In the genomic region with DNA sequence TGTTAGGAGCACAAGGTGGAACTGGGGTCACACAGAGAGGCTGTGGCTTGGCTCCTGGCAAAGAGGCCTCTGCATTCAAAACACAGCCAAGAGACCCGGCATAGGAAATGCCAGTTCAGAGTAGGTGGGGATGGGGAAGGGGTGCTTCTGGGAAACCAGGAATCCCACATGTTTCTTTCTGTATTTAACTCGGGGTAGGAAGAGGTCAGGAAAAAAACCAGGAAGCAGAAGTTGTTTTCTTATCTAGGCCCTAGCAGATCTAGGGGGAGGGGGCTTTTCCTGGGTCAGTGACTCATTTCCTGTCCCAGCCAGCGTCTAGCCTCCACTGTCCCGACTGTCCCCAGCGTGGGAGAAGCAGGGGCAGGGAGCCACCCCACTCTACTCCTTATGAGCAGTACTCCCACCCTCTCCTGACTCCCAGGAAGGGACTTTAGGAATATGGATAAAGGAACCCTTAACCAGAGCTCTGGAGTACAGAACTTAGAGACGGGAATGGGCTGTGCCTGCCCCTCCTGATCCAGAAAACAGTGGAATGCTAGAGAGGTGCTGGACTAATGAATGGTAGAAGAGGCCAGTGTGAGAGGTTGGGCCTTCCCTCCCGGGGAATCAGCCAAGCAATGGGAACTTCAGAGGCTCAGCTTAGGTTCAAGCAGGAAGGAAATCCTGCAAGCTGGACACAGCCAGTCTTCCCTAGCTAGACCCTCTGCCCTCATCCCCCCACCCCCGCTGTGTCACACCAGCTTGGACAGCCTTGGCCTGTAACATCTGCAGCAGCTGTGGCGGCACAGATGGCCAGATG, we compare ENCODE assay signal across 8 cellular contexts. TPM values are rescaled to one million over a fixed set of nuclear protein-coding genes. Genes with fewer than 3 reads are reported as not detected.
DNase-seq lines count a peak whose midpoint lies in the region; ATAC-seq and TF ChIP-seq lines count a peak whose summit lies in the region.

No MANE protein-coding gene starts in this region.

- no TSS peak for BruUV-seq in HCT116 (replicated peaks; lab: Mats Ljungman, UMichigan)

- H3K9me2 ChIP-seq in HCT116 (ENCODE audit: insufficient read depth) = no peaks in the 10 kb centered on the region

- no peaks in the 10 kb centered on the region for H3K9me3 Mint-ChIP-seq in neural progenitor cell

- H3K4me3 ChIP-seq in HCT116 (replicated peaks in 1 of 2; ENCODE audit: low read depth in 1 of 2, low read length in 2 of 2) (peak overlapping the region; percentile 17 to 45), fibroblast of lung (replicated peaks in 1 of 4; ENCODE audit: control extremely low read depth in 1 of 4, insufficient read depth in 1 of 4, low read depth in 3 of 4, low read length in 4 of 4) (peak overlapping the region in 1 of 4 experiments; percentile 41), neural progenitor cell (no peak overlapping the region)

- H3K4me2 ChIP-seq in HCT116 (ENCODE audit: low read length) (peak overlapping the region; percentile 87), fibroblast of lung (ENCODE audit: extremely low read depth, insufficient read depth, low read length) (peak overlapping the region; percentile 15), neural progenitor cell (peak overlapping the region; percentile 61)

- peaks cover 43 to 60% of the 10 kb centered on the region in 2 experiments for H3K4me1 ChIP-seq in HCT116 (ENCODE audit: control insufficient read depth in 1 of 2, insufficient read depth in 2 of 2, low read length in 2 of 2)
- H3K4me1 ChIP-seq in fibroblast of lung (ENCODE audit: control insufficient read depth, extremely low read depth, insufficient read depth, low read length) = peaks cover 58% of the 10 kb centered on the region
- peaks cover 36% of the 10 kb centered on the region for H3K4me1 ChIP-seq in neural progenitor cell

- peaks cover 13% of the 10 kb centered on the region for H3F3A ChIP-seq in neural progenitor cell (ENCODE audit: low read depth)

- in situ Hi-C loops in G401 (cut with HindIII; ENCODE audit: low sequenced_read_pairs) = no loop called here

- no peaks in the 10 kb centered on the region for H3K27me3 ChIP-seq in HCT116 (ENCODE audit: insufficient read depth, low read length)
- H3K27me3 ChIP-seq in fibroblast of lung (ENCODE audit: control insufficient read depth, insufficient read depth, low read length) = no peaks in the 10 kb centered on the region
- H3K27me3 ChIP-seq in neural progenitor cell = no peaks in the 10 kb centered on the region

- TF ChIP-seq CTCF in HCT116 (IDR thresholded peaks at IDR 0.05 in 2 of 3, conservative IDR thresholded peaks at IDR 0.05 in 1 of 3; ENCODE audit: borderline replicate concordance in 1 of 3, insufficient read depth in 1 of 3, low read depth in 2 of 3, low read length in 2 of 3) = no peak
- TF ChIP-seq CTCF in fibroblast of lung (conservative IDR thresholded peaks at IDR 0.05 in 1 of 2, IDR thresholded peaks at IDR 0.05 in 1 of 2; ENCODE audit: low read depth in 1 of 2, low read length in 2 of 2) = no peak
- no peak for TF ChIP-seq CTCF in neural progenitor cell (IDR thresholded peaks at IDR 0.05)

- H3K9me3 ChIP-seq in HCT116 (ENCODE audit: control insufficient read depth in 1 of 2, insufficient read depth in 1 of 2, low read depth in 1 of 2, low read length in 2 of 2) = no peaks in the 10 kb centered on the region
- H3K9me3 ChIP-seq in fibroblast of lung (ENCODE audit: control insufficient read depth, insufficient read depth, low read depth, low read length) = no peaks in the 10 kb centered on the region
- H3K9me3 ChIP-seq in neural progenitor cell (ENCODE audit: low read depth) = no peaks in the 10 kb centered on the region

- ATAC-seq in HCT116 (peak; percentile 45), GM18519 (IDR thresholded peaks at IDR 0.05; ENCODE audit: low FRiP score, unreplicated experiment) (no peak), GM18505 (IDR thresholded peaks at IDR 0.05; ENCODE audit: unreplicated experiment) (no peak)

- H3K79me2 ChIP-seq in HCT116 (ENCODE audit: insufficient read depth, low read length) (peaks cover 50% of the 10 kb centered on the region), fibroblast of lung (ENCODE audit: control insufficient read depth, insufficient read depth, low read length) (peaks cover 53% of the 10 kb centered on the region), neural progenitor cell (ENCODE audit: low read depth) (peaks cover 31% of the 10 kb centered on the region)

- H3K4me1 Mint-ChIP-seq in neural progenitor cell = peaks cover 50% of the 10 kb centered on the region

- POLR2A ChIA-PET in HCT116 (lab: Charles Lee) = interaction anchor here (1.0 kb wide), 1 partner anchor 8 kb away, joined by 3 read pairs; no protein-coding TSS in a partner anchor

- H3K9ac ChIP-seq in HCT116 (ENCODE audit: low read length) = peak overlapping the region; percentile 60
- H3K9ac ChIP-seq in fibroblast of lung (ENCODE audit: insufficient read depth, low read length) = peak overlapping the region; percentile 49
- peak overlapping the region; percentile 21 for H3K9ac ChIP-seq in neural progenitor cell

- H4K20me1 ChIP-seq in HCT116 (ENCODE audit: insufficient read depth) (no peaks in the 10 kb centered on the region), fibroblast of lung (ENCODE audit: control insufficient read depth, extremely low read depth, insufficient read depth, low read length) (no peaks in the 10 kb centered on the region), neural progenitor cell (ENCODE audit: low read depth) (peaks cover 8% of the 10 kb centered on the region)

- CTCF ChIA-PET in HCT116 (lab: Charles Lee) = interaction anchor here (1.4 kb wide), 1 partner anchor 19 kb away, joined by 5 read pairs; no protein-coding TSS in a partner anchor

- peak overlapping the region; percentile 71 for H3K4me3 Mint-ChIP-seq in neural progenitor cell

- H3K36me3 ChIP-seq in HCT116 (ENCODE audit: control insufficient read depth in 1 of 2, insufficient read depth in 2 of 2, low read length in 2 of 2) (peaks cover 16 to 18% of the 10 kb centered on the region in 2 experiments; a peak in 3 of 4 replicates), fibroblast of lung (ENCODE audit: control insufficient read depth, insufficient read depth, low read length) (peaks cover 23% of the 10 kb centered on the region), neural progenitor cell (no peaks in the 10 kb centered on the region)

- H2AFZ ChIP-seq in HCT116 (ENCODE audit: low read depth, low read length, poor library complexity, severe bottlenecking) (no peak overlapping the region), fibroblast of lung (ENCODE audit: low read length) (no peak overlapping the region), neural progenitor cell (replicated peaks) (no peak overlapping the region)

- intact Hi-C loops in HCT116 (cut with micrococcal nuclease) = no loop called here

- peaks cover 4% of the 10 kb centered on the region for H3K27me3 Mint-ChIP-seq in neural progenitor cell (ENCODE audit: insufficient read depth, low read depth)

- peak overlapping the region; percentile 96 for H3K27ac Mint-ChIP-seq in neural progenitor cell

- H3K27ac ChIP-seq in HCT116 (ENCODE audit: low read depth, low read length) = peak overlapping the region; percentile 83
- peak overlapping the region; percentile 84 for H3K27ac ChIP-seq in fibroblast of lung (ENCODE audit: insufficient read depth, low read length)
- H3K27ac ChIP-seq in neural progenitor cell = peak overlapping the region; percentile 70

- no peak for TF ChIP-seq RAD21 in HCT116 (IDR thresholded peaks at IDR 0.05; ENCODE audit: low read depth)

- TF ChIP-seq POLR2A in HCT116 (IDR thresholded peaks at IDR 0.05; ENCODE audit: borderline replicate concordance, extremely low read depth, insufficient read depth, insufficient read length) = no peak
- no peak for TF ChIP-seq POLR2A in GM18505 (IDR thresholded peaks at IDR 0.05; ENCODE audit: borderline replicate concordance, extremely low read depth, insufficient read depth, insufficient read length)

- RAD21 ChIA-PET in HCT116 (lab: Charles Lee; ENCODE audit: low non-redundant PET in 1 of 2, low total read pairs in 2 of 2, uncharacterized antibody in 2 of 2, unreplicated experiment in 2 of 2) = no interaction called here

- no peak for DNase-seq in HCT116 (ENCODE audit: low read depth, low spot score)
- peak; percentile 20 for DNase-seq in T1000 (lab: John Stamatoyannopoulos, UW)
- peak; percentile 75 to 78 for DNase-seq in fibroblast of lung (ENCODE audit: low read depth in 2 of 2)
- peak; percentile 39 for DNase-seq in neural progenitor cell (ENCODE audit: low spot score)
- no peak for DNase-seq in stimulated activated CD4-positive, alpha-beta T cell treated with anti-CD3 and anti-CD28 coated beads, Interleukin-12 subunit alpha, Interleukin-12 subunit beta, amount 100 ng/mL, for 4 hours
- DNase-seq in G401 (ENCODE audit: low spot score) = no peak

- peaks cover 13% of the 10 kb centered on the region for H3K36me3 Mint-ChIP-seq in neural progenitor cell

RNA-seq across cellular contexts. Expression of gene FHL3, which starts 5.7 kb away (rescaled TPM):
- total RNA-seq in HCT116 (2021; ENCODE audit: unreplicated experiment) (22.5 TPM), fibroblast of lung (13.9 and 14.4 TPM in 2 replicates), neural progenitor cell (ENCODE audit: low replicate concordance) (8.1 and 21.5 TPM in 2 replicates)
- 27.5 and 29.5 TPM in 2 replicates for polyA plus RNA-seq in HCT116 (2012)
- 14.7 and 25.0 TPM in 2 replicates for polyA plus RNA-seq in fibroblast of lung
- 44.6 and 64.8 TPM in 2 replicates for polyA plus RNA-seq in fibroblast of lung (2012)
- 129 and 132 TPM in 2 replicates for polyA minus RNA-seq in fibroblast of lung (ENCODE audit: low replicate concordance)
- total RNA-seq in G401 (2014; rRNA removed; shearing (Covaris generic)) = 7.9 and 10.0 TPM in 2 replicates

RNA-seq across cellular contexts. Expression of gene SF3A3, which starts 9.8 kb away (rescaled TPM):
- total RNA-seq in HCT116 (2021; ENCODE audit: unreplicated experiment) = 74.4 TPM
- 31.9 and 37.4 TPM in 2 replicates for polyA plus RNA-seq in HCT116 (2012)
- total RNA-seq in fibroblast of lung = 72.3 and 97.8 TPM in 2 replicates
- polyA plus RNA-seq in fibroblast of lung = 60.3 and 62.4 TPM in 2 replicates
- 61.1 and 76.1 TPM in 2 replicates for polyA plus RNA-seq in fibroblast of lung (2012)
- 8.6 and 17.5 TPM in 2 replicates for polyA minus RNA-seq in fibroblast of lung (ENCODE audit: low replicate concordance)
- total RNA-seq in neural progenitor cell (ENCODE audit: low replicate concordance) = 120 and 172 TPM in 2 replicates
- total RNA-seq in G401 (2014; rRNA removed; shearing (Covaris generic)) = 115 and 149 TPM in 2 replicates

RNA-seq across cellular contexts. Expression of gene UTP11, which starts 12.9 kb away (rescaled TPM):
- total RNA-seq in HCT116 (2021; ENCODE audit: unreplicated experiment) (47.5 TPM), fibroblast of lung (34.8 and 39.5 TPM in 2 replicates), neural progenitor cell (ENCODE audit: low replicate concordance) (52.4 and 86.0 TPM in 2 replicates)
- polyA plus RNA-seq in HCT116 (2012) = 14.0 and 20.2 TPM in 2 replicates
- 56.5 and 63.7 TPM in 2 replicates for polyA plus RNA-seq in fibroblast of lung
- 57.6 and 60.0 TPM in 2 replicates for polyA plus RNA-seq in fibroblast of lung (2012)
- polyA minus RNA-seq in fibroblast of lung (ENCODE audit: low replicate concordance) = 2.5 and 9.0 TPM in 2 replicates
- total RNA-seq in G401 (2014; rRNA removed; shearing (Covaris generic)) = 60.5 and 134 TPM in 2 replicates

RNA-seq across cellular contexts. Expression of gene POU3F1, which starts 47.0 kb away (rescaled TPM):
- not detected for total RNA-seq in HCT116 (2021; ENCODE audit: unreplicated experiment)
- 0.08 TPM in 1 of 2 replicates, not detected in the other for polyA plus RNA-seq in HCT116 (2012)
- under 0.01 TPM in 1 of 2 replicates, not detected in the other for total RNA-seq in fibroblast of lung
- not detected in 2 replicates for polyA plus RNA-seq in fibroblast of lung
- not detected in 2 replicates for polyA plus RNA-seq in fibroblast of lung (2012)
- not detected in 2 replicates for polyA minus RNA-seq in fibroblast of lung (ENCODE audit: low replicate concordance)
- 16.5 and 44.6 TPM in 2 replicates for total RNA-seq in neural progenitor cell (ENCODE audit: low replicate concordance)
- not detected in 2 replicates for total RNA-seq in G401 (2014; rRNA removed; shearing (Covaris generic))

RNA-seq across cellular contexts. Expression of gene INPP5B, which starts 52.8 kb away (rescaled TPM):
- total RNA-seq in HCT116 (2021; ENCODE audit: unreplicated experiment) (20.8 TPM), fibroblast of lung (42.1 and 55.0 TPM in 2 replicates), neural progenitor cell (ENCODE audit: low replicate concordance) (22.0 and 27.2 TPM in 2 replicates)
- 12.0 and 14.9 TPM in 2 replicates for polyA plus RNA-seq in HCT116 (2012)
- 18.8 and 23.6 TPM in 2 replicates for polyA plus RNA-seq in fibroblast of lung
- 9.5 and 10.6 TPM in 2 replicates for polyA plus RNA-seq in fibroblast of lung (2012)
- polyA minus RNA-seq in fibroblast of lung (ENCODE audit: low replicate concordance) = 16.1 and 30.9 TPM in 2 replicates
- total RNA-seq in G401 (2014; rRNA removed; shearing (Covaris generic)) = 17.5 and 17.7 TPM in 2 replicates

Comparison
In these comparisons a context has a peak if more than half of its experiments do, and no peak if none do; other contexts are left out.
1. DNase-seq: peak in T1000 (single experiment), fibroblast of lung (2 of 2) and neural progenitor cell (single experiment); none in HCT116 (single experiment), stimulated activated CD4-positive, alpha-beta T cell treated with anti-CD3 and anti-CD28 coated beads, Interleukin-12 subunit alpha, Interleukin-12 subunit beta, amount 100 ng/mL, for 4 hours (single experiment) and G401 (single experiment).
2. H3K4me2 ChIP-seq: peak in every context shown above with its lines; median percentile 87 in HCT116; 61 in neural progenitor cell; 15 in fibroblast of lung.
3. Peak in every context shown above with its lines, with median percentiles within 50 percentile points of each other: H3K27ac ChIP-seq and H3K9ac ChIP-seq.